In the genomic region with DNA sequence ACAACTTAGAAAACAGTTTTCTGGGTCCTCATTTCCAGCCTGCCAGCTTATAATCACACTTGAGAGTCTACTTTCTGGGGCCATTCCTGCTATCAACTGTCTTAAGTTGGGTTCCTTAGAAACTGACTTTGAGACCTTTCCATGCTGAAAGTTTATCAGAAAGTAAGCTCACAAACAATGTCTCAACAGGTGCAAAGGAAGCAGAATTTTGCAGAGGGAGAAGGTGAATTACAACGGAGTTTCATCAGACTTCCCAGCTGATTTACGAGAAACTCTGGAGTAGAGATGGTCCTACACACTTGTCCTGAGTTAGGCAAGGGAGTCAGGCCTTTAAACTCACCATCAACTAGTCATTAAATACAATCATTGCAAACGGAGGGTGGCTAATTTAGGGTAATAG, we compare ENCODE assay signal across 1 cellular context.
TF ChIP-seq lines count a peak whose summit lies in the region.

No MANE protein-coding gene starts in this region.

TF ChIP-seq in GM23338, 12 proteins besides CTCF, POLR2A, EP300 and RAD21 (continued from another document):
- TF ChIP-seq, protein P1, sequence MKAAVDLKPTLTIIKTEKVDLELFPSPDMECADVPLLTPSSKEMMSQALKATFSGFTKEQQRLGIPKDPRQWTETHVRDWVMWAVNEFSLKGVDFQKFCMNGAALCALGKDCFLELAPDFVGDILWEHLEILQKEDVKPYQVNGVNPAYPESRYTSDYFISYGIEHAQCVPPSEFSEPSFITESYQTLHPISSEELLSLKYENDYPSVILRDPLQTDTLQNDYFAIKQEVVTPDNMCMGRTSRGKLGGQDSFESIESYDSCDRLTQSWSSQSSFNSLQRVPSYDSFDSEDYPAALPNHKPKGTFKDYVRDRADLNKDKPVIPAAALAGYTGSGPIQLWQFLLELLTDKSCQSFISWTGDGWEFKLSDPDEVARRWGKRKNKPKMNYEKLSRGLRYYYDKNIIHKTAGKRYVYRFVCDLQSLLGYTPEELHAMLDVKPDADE (IDR thresholded peaks at IDR 0.05), result no peak
- TF ChIP-seq POLR2AphosphoS5 (IDR thresholded peaks at IDR 0.05; ENCODE audit: low read depth), result no peak
- TF ChIP-seq EZH2 (IDR thresholded peaks at IDR 0.05; ENCODE audit: low read depth, unreplicated experiment), result no peak
- no peak for TF ChIP-seq STAT1 (IDR thresholded peaks at IDR 0.05; ENCODE audit: unreplicated experiment)
- no peak for TF ChIP-seq CREB1 (CRISPR knock-in tag; IDR thresholded peaks at IDR 0.05; ENCODE audit: low read depth)
